Comparison of ENCODE assay signal across 8 cellular contexts in the genomic region with DNA sequence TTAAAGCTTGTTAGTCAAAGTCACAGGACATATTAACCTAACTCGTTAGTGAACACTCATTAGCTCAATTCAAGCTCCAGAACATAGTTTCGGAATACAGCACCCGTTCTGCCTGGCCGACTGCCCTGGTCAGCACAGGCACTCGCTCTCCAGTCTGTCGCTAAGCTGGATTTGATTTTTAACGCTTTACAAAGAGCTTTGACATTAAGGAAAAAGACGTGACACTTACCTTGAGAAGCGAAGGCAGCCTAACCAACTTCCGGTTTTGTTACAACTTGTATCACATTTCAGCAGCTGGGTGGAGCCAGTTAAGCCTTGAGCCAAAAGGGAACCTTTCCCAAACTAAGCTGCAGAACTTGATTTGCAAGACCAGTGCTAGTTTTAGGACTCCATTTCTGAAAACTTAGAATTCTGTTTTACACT. TPM values are rescaled to one million over a fixed set of nuclear protein-coding genes. Genes with fewer than 3 reads are reported as not detected.
DNase-seq lines count a peak whose midpoint lies in the region; ATAC-seq and TF ChIP-seq lines count a peak whose summit lies in the region.

Gene FRRS1, minus strand, starts transcription at position 258 of the 423 bp plus-strand sequence. CDS start 17,867 bp downstream, outside the sequence.

- peaks cover 22% of the 10 kb centered on the region for H3K36me3 Mint-ChIP-seq in Calu3 (ENCODE audit: insufficient read depth, unreplicated experiment)
- no peaks in the 10 kb centered on the region for H3K36me3 Mint-ChIP-seq in activated CD4-positive, alpha-beta T cell treated with anti-CD3 and anti-CD28 coated beads, Interleukin-2, amount 10 ng/mL, durations not matched to agents 7 days and 5 days (ENCODE audit: low read depth)

- ATAC-seq in HG03196 (IDR thresholded peaks at IDR 0.05; ENCODE audit: unreplicated experiment) (peak; percentile 98), upper lobe of left lung (ENCODE audit: low FRiP score in 2 of 2) (peak; percentile 89 to 94)

- BruUV-seq in Calu3 (replicated peaks; lab: Mats Ljungman, UMichigan): TSS peak; percentile 54

- H3K9me3 Mint-ChIP-seq in Calu3 (ENCODE audit: low read depth, unreplicated experiment): peaks cover 2% of the 10 kb centered on the region
- no peaks in the 10 kb centered on the region for H3K9me3 Mint-ChIP-seq in activated CD4-positive, alpha-beta T cell treated with anti-CD3 and anti-CD28 coated beads, Interleukin-2, amount 10 ng/mL, durations not matched to agents 7 days and 5 days

- H3K4me1 ChIP-seq in esophagus (ENCODE audit: control insufficient read depth in 2 of 2, insufficient read depth in 2 of 2, low read length in 1 of 2) (peaks cover 0 to 3% of the 10 kb centered on the region in 2 donors), upper lobe of left lung (peaks cover 12 to 29% (median 16%) of the 10 kb centered on the region in 4 donors)

- POLR2A ChIA-PET in activated CD4-positive, alpha-beta T cell treated with anti-CD3 and anti-CD28 coated beads, Interleukin-2, amount 10 ng/mL, durations not matched to agents 7 days and 5 days (lab: Charles Lee): no interaction called here

- intact Hi-C loops in Calu3 (cut with micrococcal nuclease; ENCODE audit: unreplicated experiment): no loop called here

- CTCF ChIA-PET in Calu3 (lab: Charles Lee): interaction anchor here (0.7 kb wide), 1 partner anchor 226 kb away, joined by 3 read pairs; no protein-coding TSS in a partner anchor
- CTCF ChIA-PET in activated CD4-positive, alpha-beta T cell treated with anti-CD3 and anti-CD28 coated beads, Interleukin-2, amount 10 ng/mL, durations not matched to agents 7 days and 5 days (lab: Charles Lee): interaction anchor here (0.7 to 1.3 kb wide), 2 partner anchors 11 to 276 kb away, joined by 3 read pairs; no protein-coding TSS in a partner anchor

- H3K4me3 Mint-ChIP-seq in Calu3 (ENCODE audit: low read depth, unreplicated experiment): peak within 1 kb of the TSS; percentile 85
- peak within 1 kb of the TSS; percentile 91 for H3K4me3 Mint-ChIP-seq in activated CD4-positive, alpha-beta T cell treated with anti-CD3 and anti-CD28 coated beads, Interleukin-2, amount 10 ng/mL, durations not matched to agents 7 days and 5 days

- no peaks in the 10 kb centered on the region for H3K27me3 ChIP-seq in esophagus (ENCODE audit: control insufficient read depth in 1 of 2, insufficient read depth in 2 of 2, low read length in 2 of 2)
- no peaks in the 10 kb centered on the region for H3K27me3 ChIP-seq in upper lobe of left lung

- peaks cover 19% of the 10 kb centered on the region for H3K4me1 Mint-ChIP-seq in Calu3 (ENCODE audit: low read depth, unreplicated experiment)
- H3K4me1 Mint-ChIP-seq in activated CD4-positive, alpha-beta T cell treated with anti-CD3 and anti-CD28 coated beads, Interleukin-2, amount 10 ng/mL, durations not matched to agents 7 days and 5 days: peaks cover 17% of the 10 kb centered on the region

- WGBS in esophagus, 2 donors: 1 to 2% methylated on average over 10 of the region's 10 CpGs
- 0 to 1% methylated on average over 10 of the region's 10 CpGs for WGBS in upper lobe of left lung, 2 donors

- H3K4me3 ChIP-seq in esophagus (ENCODE audit: low read depth in 1 of 2, low read length in 2 of 2): peak within 1 kb of the TSS; percentile 57 to 80
- peak within 1 kb of the TSS; percentile 33 to 58 (median 46) for H3K4me3 ChIP-seq in upper lobe of left lung

- no peak for TF ChIP-seq EP300 in upper lobe of left lung (IDR thresholded peaks at IDR 0.05)

- DNase-seq in Calu3 (peak; percentile 64), GM19238 (ENCODE audit: insufficient read length, low spot score) (peak; percentile 48), NCI-H345 treated with DMSO at 0.1 percent for 48 hours (lab: John Stamatoyannopoulos, UW; ENCODE audit: unreplicated experiment) (peak; percentile 23), mucosa of gallbladder (ENCODE audit: low spot score) (peak; percentile 71), upper lobe of left lung (peak; percentile 38 to 85)
- peak; percentile 65 for DNase-seq in activated CD4-positive, alpha-beta T cell treated with anti-CD3 and anti-CD28 coated beads, Interleukin-2, amount 10 ng/mL, durations not matched to agents 7 days and 5 days

- H3K9me3 ChIP-seq in esophagus (ENCODE audit: control insufficient read depth in 2 of 2, insufficient read depth in 1 of 2, low read depth in 1 of 2, low read length in 1 of 2): no peaks in the 10 kb centered on the region
- no peaks in the 10 kb centered on the region for H3K9me3 ChIP-seq in upper lobe of left lung

- no peaks in the 10 kb centered on the region for H3K36me3 ChIP-seq in esophagus (ENCODE audit: control insufficient read depth in 2 of 2, insufficient read depth in 2 of 2, low read length in 1 of 2)
- no peaks in the 10 kb centered on the region for H3K36me3 ChIP-seq in upper lobe of left lung

- H3K27ac Mint-ChIP-seq in Calu3 (ENCODE audit: unreplicated experiment): peak within 1 kb of the TSS; percentile 94
- H3K27ac Mint-ChIP-seq in activated CD4-positive, alpha-beta T cell treated with anti-CD3 and anti-CD28 coated beads, Interleukin-2, amount 10 ng/mL, durations not matched to agents 7 days and 5 days: peak within 1 kb of the TSS; percentile 92

- H3K27ac ChIP-seq in esophagus (ENCODE audit: low read depth in 2 of 2, low read length in 1 of 2) (peak within 1 kb of the TSS; percentile 91 to 99), upper lobe of left lung (peak within 1 kb of the TSS; percentile 73 to 91 (median 88))

- H3K27me3 Mint-ChIP-seq in Calu3 (ENCODE audit: unreplicated experiment): no peaks in the 10 kb centered on the region
- H3K27me3 Mint-ChIP-seq in activated CD4-positive, alpha-beta T cell treated with anti-CD3 and anti-CD28 coated beads, Interleukin-2, amount 10 ng/mL, durations not matched to agents 7 days and 5 days: peaks cover 31% of the 10 kb centered on the region

- TF ChIP-seq CTCF in Calu3 (IDR thresholded peaks at IDR 0.05; ENCODE audit: unreplicated experiment) (no peak), upper lobe of left lung (IDR thresholded peaks at IDR 0.05) (no peak)

- TF ChIP-seq POLR2A in upper lobe of left lung (IDR thresholded peaks at IDR 0.05): peak in 1 of 4 donors; percentile 67

RNA-seq across cellular contexts. Expression of gene FRRS1, which starts in this region (rescaled TPM):
- total RNA-seq in Calu3 (2022) (39.1 and 46.5 TPM in 2 replicates), mucosa of gallbladder (22.5 TPM), upper lobe of left lung (10 to 100 TPM in 2 of 6 donors, 1 to 10 TPM in 4; 2.2 to 12.6 (median 9.3) TPM)
- 1 to 10 TPM; 1.7 to 2.1 TPM for total RNA-seq in activated CD4-positive, alpha-beta T cell treated with anti-CD3 and anti-CD28 coated beads, Interleukin-2, amount 10 ng/mL, durations not matched to agents 7 days and 5 days
- 1 to 10 TPM; 2.3 to 5.2 TPM for polyA plus RNA-seq in esophagus

Comparison
In these comparisons a context has a peak if more than half of its experiments do, and no peak if none do; other contexts are left out.
1. Peak in every context shown above with its lines: DNase-seq, ATAC-seq, H3K4me3 ChIP-seq and H3K27ac ChIP-seq.